ENCODE assay signal across 27 cellular contexts in genomic region chr7:26317211-26317610, GRCh38.
"Had no signal": no experiment of that assay in that cellular context is flagged by ENCODE, and none has a peak within 500 bp of the region (broad histone marks: within the 10 kb centered on the region; RNA-seq: fewer than 3 reads in every experiment).

No MANE protein-coding gene starts in this region.

- H3K9me3 ChIP-seq: heart right ventricle, left lung, lower lobe of right lung, pancreas, prostate gland, tibial nerve, vagina had no signal

- H3K36me3 ChIP-seq: heart right ventricle, left lung, pancreas, prostate gland, tibial nerve, vagina had no signal

- H3K4me3 Mint-ChIP-seq: naive thymus-derived CD8-positive, alpha-beta T cell; stimulated activated memory B cell treated with anti-CD40 and anti-IgM and Interleukin-4, amounts not matched to agents 10 μg/mL and 1 μg/mL and 100 μg/mL, for 72 hours; stimulated activated naive CD8-positive, alpha-beta T cell treated with anti-CD3 and anti-CD28 coated beads, Interleukin-15, amount 100 ng/mL, for 72 hours; type B pancreatic cell had no signal

- ATAC-seq: heart right ventricle; left colon; left lung; lower lobe of right lung; naive thymus-derived CD8-positive, alpha-beta T cell; right cardiac atrium; stimulated activated memory B cell treated with anti-CD40 and anti-IgM and Interleukin-4, amounts not matched to agents 10 μg/mL and 1 μg/mL and 100 μg/mL, for 72 hours; stimulated activated naive CD8-positive, alpha-beta T cell treated with anti-CD3 and anti-CD28 coated beads, Interleukin-15, amount 100 ng/mL, for 72 hours had no signal

- H3K36me3 Mint-ChIP-seq: type B pancreatic cell had no signal

- H3K27me3 ChIP-seq: hepatocyte, left lung, pancreas, tibial nerve, vagina had no signal

- H3K27me3 Mint-ChIP-seq: naive thymus-derived CD8-positive, alpha-beta T cell; stimulated activated memory B cell treated with anti-CD40 and anti-IgM and Interleukin-4, amounts not matched to agents 10 μg/mL and 1 μg/mL and 100 μg/mL, for 72 hours; stimulated activated naive CD8-positive, alpha-beta T cell treated with anti-CD3 and anti-CD28 coated beads, Interleukin-15, amount 100 ng/mL, for 72 hours; type B pancreatic cell had no signal

- H3K27ac Mint-ChIP-seq: stimulated activated memory B cell treated with anti-CD40 and anti-IgM and Interleukin-4, amounts not matched to agents 10 μg/mL and 1 μg/mL and 100 μg/mL, for 72 hours; type B pancreatic cell had no signal

- FAIRE-seq: pancreas had no signal

- H3K27ac ChIP-seq: heart right ventricle, hepatocyte, lower lobe of right lung, prostate gland, tibial nerve, vagina had no signal

- H3K4me2 ChIP-seq: hepatocyte, smooth muscle cell had no signal

- DNase-seq: heart right ventricle; islet precursor cell; left colon; left lung; lower lobe of right lung; mammary epithelial cell; mesenchymal stem cell; naive thymus-derived CD8-positive, alpha-beta T cell; nucleus accumbens; pancreas; posterior cingulate gyrus; retina; right cardiac atrium; stimulated activated CD4-positive, alpha-beta T cell treated with anti-CD3 and anti-CD28 coated beads, Interleukin-1b, Interleukin-23, amount 100 ng/mL, for 48 hours; stimulated activated CD4-positive, alpha-beta T cell treated with anti-CD3 and anti-CD28 coated beads, Interleukin-2, amount 100 ng/mL, for 48 hours; stimulated activated CD4-positive, alpha-beta T cell treated with anti-CD3 and anti-CD28 coated beads, Interleukin-4, amount 100 ng/mL, for 4 hours; stimulated activated CD8-positive, alpha-beta memory T cell treated with anti-CD3 and anti-CD28 coated beads, Interleukin-4, amount 100 ng/mL, for 48 hours; stimulated activated naive CD4-positive, alpha-beta T cell treated with Interleukin-2 at 50 U/mL for 16 hours; stimulated activated naive CD8-positive, alpha-beta T cell treated with anti-CD3 and anti-CD28 coated beads, Interleukin-15, amount 100 ng/mL, for 72 hours; substantia nigra had no signal

- H3K9me3 Mint-ChIP-seq: naive thymus-derived CD8-positive, alpha-beta T cell; stimulated activated memory B cell treated with anti-CD40 and anti-IgM and Interleukin-4, amounts not matched to agents 10 μg/mL and 1 μg/mL and 100 μg/mL, for 72 hours; stimulated activated naive CD8-positive, alpha-beta T cell treated with anti-CD3 and anti-CD28 coated beads, Interleukin-15, amount 100 ng/mL, for 72 hours; type B pancreatic cell had no signal

- H3K4me1 ChIP-seq: prostate gland, vagina had no signal

- H3K79me2 ChIP-seq: hepatocyte had no signal

- H3K4me3 ChIP-seq: heart right ventricle, hepatocyte, left lung, lower lobe of right lung, pancreas, prostate gland, smooth muscle cell, tibial nerve, vagina had no signal

- H2AFZ ChIP-seq: hepatocyte had no signal
